27 cellular contexts compared by ENCODE assay signal in the genomic region with DNA sequence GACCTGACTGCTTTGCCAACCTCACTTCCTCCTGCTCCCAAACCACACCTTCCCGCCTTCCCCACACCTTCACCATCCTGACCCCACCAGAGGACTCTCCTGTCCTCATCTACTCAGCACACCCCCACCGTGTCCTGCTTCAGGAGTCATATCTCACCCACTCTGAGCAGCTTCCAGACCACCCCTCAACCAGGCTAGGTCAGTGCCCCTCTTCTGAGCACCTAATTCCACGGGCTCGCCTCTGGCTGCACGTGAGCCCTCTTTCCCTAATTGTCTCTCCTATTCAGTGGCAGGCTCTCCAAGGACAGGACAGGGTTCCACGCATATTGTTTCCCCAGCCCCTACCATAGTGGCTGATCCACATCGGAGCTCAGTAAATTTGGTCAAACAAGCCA. TPM values are rescaled to one million over a fixed set of nuclear protein-coding genes. Genes with fewer than 3 reads are reported as not detected.
DNase-seq lines count a peak whose midpoint lies in the region; ATAC-seq and TF ChIP-seq lines count a peak whose summit lies in the region.
"Had no signal": no experiment of that assay in that cellular context is flagged by ENCODE, and none has a peak within 500 bp of the region (broad histone marks: within the 10 kb centered on the region; RNA-seq: fewer than 3 reads in every experiment).

No MANE protein-coding gene starts in this region.

- H3K18ac ChIP-seq in IMR-90 (ENCODE audit: low read depth, low read length) = no peak overlapping the region

- H3K23ac ChIP-seq in IMR-90 (ENCODE audit: low read depth, low read length) = no peak overlapping the region

- peaks cover 40 to 67% of the 10 kb centered on the region in 2 experiments for H3K79me1 ChIP-seq in IMR-90 (ENCODE audit: low read depth in 1 of 2, low read length in 2 of 2)

- H4K5ac ChIP-seq in IMR-90 (ENCODE audit: low read depth, low read length) = no peak overlapping the region

- no peak for DNase-seq in Caco-2
- no peak for DNase-seq in IMR-90
- no peak for DNase-seq in epithelial cell of proximal tubule (ENCODE audit: low read depth)
- no peak for DNase-seq in neural crest cell (ENCODE audit: low read depth, low spot score)
- DNase-seq in NCI-H1694 treated with DMSO at 0.1 percent for 48 hours (lab: John Stamatoyannopoulos, UW) = no peak
- DNase-seq in DMS79 treated with DMSO at 0.1 percent for 48 hours (lab: John Stamatoyannopoulos, UW) = no peak
- DNase-seq in NCI-H82 treated with DMSO at 0.1 percent for 48 hours (lab: John Stamatoyannopoulos, UW; ENCODE audit: unreplicated experiment) = no peak
- DNase-seq: BE2C; colonic mucosa; DMS53; esophagus squamous epithelium; foreskin melanocyte; GF-D8; immature natural killer cell; left lung; midbrain; naive thymus-derived CD4-positive, alpha-beta T cell; NCI-H446 treated with DMSO at 0.1 percent for 48 hours; pancreas; Right ventricle myocardium superior; stimulated activated CD4-positive, alpha-beta T cell treated with anti-CD3 and anti-CD28 coated beads, Interleukin-12 subunit alpha, Interleukin-12 subunit beta, amount 100 ng/mL, for 4 hours; stimulated activated CD4-positive, alpha-beta T cell treated with anti-CD3 and anti-CD28 coated beads, Interleukin-4, amount 100 ng/mL, for 1 hour; SW 1271; T1000 had no signal

- H2BK120ac ChIP-seq in IMR-90 (ENCODE audit: low read depth, low read length) = no peak overlapping the region

- no TSS peak for BruUV-seq in Caco-2 (replicated peaks; lab: Mats Ljungman, UMichigan)
- no TSS peak for BruUV-seq in IMR-90 (replicated peaks; lab: Mats Ljungman, UMichigan)

- no peak for TF ChIP-seq POLR2A in IMR-90 (IDR thresholded peaks at IDR 0.05; ENCODE audit: low read depth, low read length)

- ATAC-seq in IMR-90 (ENCODE audit: low read depth) = no peak
- ATAC-seq in SK-N-SH treated with all-trans-retinoic acid at 6 μM for 48 hours = no peak
- ATAC-seq: left lung; naive thymus-derived CD4-positive, alpha-beta T cell; pancreas; stimulated activated memory B cell treated with anti-CD40 and anti-IgM and Interleukin-4, amounts not matched to agents 10 μg/mL and 1 μg/mL and 100 μg/mL, for 72 hours had no signal

- H4K20me1 ChIP-seq in IMR-90 (ENCODE audit: insufficient read depth, low read length) = peaks cover 25% of the 10 kb centered on the region

- H3K9ac ChIP-seq in IMR-90 (ENCODE audit: low read depth, low read length) = no peak overlapping the region

- no peak overlapping the region for H2BK20ac ChIP-seq in IMR-90 (ENCODE audit: low read depth, low read length)

- no peak overlapping the region for H2BK15ac ChIP-seq in IMR-90 (ENCODE audit: low read depth, low read length)

- H3K4me2 ChIP-seq in IMR-90 (ENCODE audit: low read depth, low read length) = no peak overlapping the region

- TF ChIP-seq RAD21 in IMR-90 (IDR thresholded peaks at IDR 0.05; ENCODE audit: low read length) = no peak

- H3K4ac ChIP-seq in IMR-90 (ENCODE audit: low read depth, low read length) = peak overlapping the region; percentile 19; the same call in 1 of the 2 replicates

- H3K27me3 Mint-ChIP-seq in Caco-2 (ENCODE audit: insufficient read depth, unreplicated experiment) (no peaks in the 10 kb centered on the region), neural crest cell (ENCODE audit: low read depth) (no peaks in the 10 kb centered on the region)
- H3K27me3 Mint-ChIP-seq: activated naive CD4-positive, alpha-beta T cell treated with anti-CD3 and anti-CD28 coated beads, Interleukin-2, amount 50 U/mL, for 24 hours; stimulated activated memory B cell treated with anti-CD40 and anti-IgM and Interleukin-4, amounts not matched to agents 10 μg/mL and 1 μg/mL and 100 μg/mL, for 72 hours had no signal

- no peak overlapping the region for H3K4me3 ChIP-seq in Caco-2 (ENCODE audit: low read depth, low read length)
- no peak overlapping the region for H3K4me3 ChIP-seq in IMR-90 (ENCODE audit: insufficient read depth, low read depth, low read length)
- peak overlapping the region; percentile 22 for H3K4me3 ChIP-seq in epithelial cell of proximal tubule (ENCODE audit: low read depth, low read length)
- H3K4me3 ChIP-seq: colonic mucosa, esophagus squamous epithelium, left lung, pancreas had no signal

- dilution Hi-C loops in IMR-90 (cut with HindIII; ENCODE audit: low sequenced_read_pairs, unreplicated experiment) = no loop called here

- H3K4me1 Mint-ChIP-seq in Caco-2 (ENCODE audit: low read depth, unreplicated experiment) (peaks cover 34% of the 10 kb centered on the region), neural crest cell (peaks cover 36% of the 10 kb centered on the region)

- intact Hi-C loops in Caco-2 (cut with micrococcal nuclease; ENCODE audit: unreplicated experiment) (loop anchor here (10.0 kb wide), 1 partner anchor 417 kb away; no protein-coding TSS in a partner anchor), IMR-90 (cut with micrococcal nuclease) (loop anchor here (5.0 kb wide), 2 partner anchors 475 to 585 kb away; no protein-coding TSS in a partner anchor)

- peaks cover 31% of the 10 kb centered on the region for H3K9me1 ChIP-seq in IMR-90 (ENCODE audit: insufficient read depth, low read length)

- peak overlapping the region; percentile 64 for H2AK5ac ChIP-seq in IMR-90 (ENCODE audit: low read depth, low read length)

- H2AFZ ChIP-seq in IMR-90 (replicated peaks; ENCODE audit: low read length, poor library complexity) = no peak overlapping the region

- POLR2A ChIA-PET in Caco-2 (lab: Charles Lee) (no interaction called here), IMR-90 (lab: Charles Lee; ENCODE audit: unreplicated experiment) (no interaction called here)

- H3K36me3 ChIP-seq in Caco-2 (ENCODE audit: control insufficient read depth, insufficient read depth, low read length) = no peaks in the 10 kb centered on the region; the same call in none of the 2 replicates
- H3K36me3 ChIP-seq in IMR-90 (ENCODE audit: control insufficient read depth, insufficient read depth, low read length) = peaks cover 15% of the 10 kb centered on the region
- H3K36me3 ChIP-seq: colonic mucosa, pancreas had no signal

- H3K9me3 Mint-ChIP-seq in Caco-2 (ENCODE audit: unreplicated experiment) (no peaks in the 10 kb centered on the region), neural crest cell (no peaks in the 10 kb centered on the region)
- H3K9me3 Mint-ChIP-seq: activated naive CD4-positive, alpha-beta T cell treated with anti-CD3 and anti-CD28 coated beads, Interleukin-2, amount 50 U/mL, for 24 hours; naive thymus-derived CD4-positive, alpha-beta T cell; stimulated activated memory B cell treated with anti-CD40 and anti-IgM and Interleukin-4, amounts not matched to agents 10 μg/mL and 1 μg/mL and 100 μg/mL, for 72 hours had no signal

- in situ Hi-C loops in IMR-90 (cut with MboI; ENCODE audit: low sequenced_read_pairs) = no loop called here

- H3K27me3 ChIP-seq in Caco-2 (replicated peaks; ENCODE audit: control insufficient read depth, insufficient read depth, low read length) = no peaks in the 10 kb centered on the region
- H3K27me3 ChIP-seq in IMR-90 (ENCODE audit: control insufficient read depth, insufficient read depth, low read length) = no peaks in the 10 kb centered on the region
- H3K27me3 ChIP-seq: colonic mucosa, esophagus squamous epithelium, pancreas had no signal

- no peak overlapping the region for H2BK5ac ChIP-seq in IMR-90 (ENCODE audit: low read depth, low read length, poor library complexity, severe bottlenecking)

- TF ChIP-seq CTCF in Caco-2 (IDR thresholded peaks at IDR 0.05; ENCODE audit: insufficient read depth in 1 of 2, low read depth in 1 of 2, low read length in 1 of 2, severe bottlenecking in 1 of 2, unreplicated experiment in 1 of 2) = no peak
- TF ChIP-seq CTCF in IMR-90 (conservative IDR thresholded peaks at IDR 0.05; ENCODE audit: low read depth, low read length) = no peak
- TF ChIP-seq CTCF in epithelial cell of proximal tubule (conservative IDR thresholded peaks at IDR 0.05; ENCODE audit: low read depth, low read length) = no peak
- TF ChIP-seq CTCF in neural crest cell (conservative IDR thresholded peaks at IDR 0.05) = no peak

- H3K4me1 ChIP-seq in Caco-2 (peaks cover 25% of the 10 kb centered on the region), IMR-90 (ENCODE audit: control insufficient read depth, insufficient read depth, low read length) (peaks cover 9% of the 10 kb centered on the region)
- H3K4me1 ChIP-seq: BE2C, colonic mucosa had no signal

- H3K36me3 Mint-ChIP-seq in Caco-2 (ENCODE audit: insufficient read depth, unreplicated experiment) = peaks cover 23% of the 10 kb centered on the region
- H3K36me3 Mint-ChIP-seq in neural crest cell (ENCODE audit: low read depth) = no peaks in the 10 kb centered on the region

- 86% methylated on average over 2 of the region's 7 CpGs; no CpG with 5 or more reads in 1 of the 2 experiments for whole genome bisulfite sequencing in IMR-90 (ENCODE audit: extremely low coverage in 2 of 2, insufficient read length in 1 of 2), 2 experiments

- H3K27ac Mint-ChIP-seq in Caco-2 (ENCODE audit: unreplicated experiment) (peak overlapping the region; percentile 76), neural crest cell (ENCODE audit: unreplicated experiment) (no peak overlapping the region)
- H3K27ac Mint-ChIP-seq: immature natural killer cell; stimulated activated memory B cell treated with anti-CD40 and anti-IgM and Interleukin-4, amounts not matched to agents 10 μg/mL and 1 μg/mL and 100 μg/mL, for 72 hours had no signal

- no peak overlapping the region for H3K27ac ChIP-seq in IMR-90 (ENCODE audit: insufficient read depth, low read length)
- H3K27ac ChIP-seq: colonic mucosa, left lung had no signal

- H3K14ac ChIP-seq in IMR-90 (replicated peaks; ENCODE audit: low read depth, low read length) = no peak overlapping the region

- H2AK9ac ChIP-seq in IMR-90 (replicated peaks; ENCODE audit: low read depth, low read length, poor library complexity) = peak overlapping the region; percentile 39

- H3K56ac ChIP-seq in IMR-90 (ENCODE audit: extremely low read depth, insufficient read depth, low read length) = no peak overlapping the region

- peak overlapping the region; percentile 23 for H3K4me3 Mint-ChIP-seq in Caco-2 (ENCODE audit: unreplicated experiment)
- peak overlapping the region; percentile 33 for H3K4me3 Mint-ChIP-seq in neural crest cell
- H3K4me3 Mint-ChIP-seq: activated naive CD4-positive, alpha-beta T cell treated with anti-CD3 and anti-CD28 coated beads, Interleukin-2, amount 50 U/mL, for 24 hours; immature natural killer cell; stimulated activated memory B cell treated with anti-CD40 and anti-IgM and Interleukin-4, amounts not matched to agents 10 μg/mL and 1 μg/mL and 100 μg/mL, for 72 hours had no signal

- H4K91ac ChIP-seq in IMR-90 (ENCODE audit: insufficient read depth, low read depth, low read length) = no peak overlapping the region

- CTCF ChIA-PET in Caco-2 (lab: Charles Lee) = interaction anchor here (0.8 to 1.9 kb wide), 2 partner anchors 13 to 16 kb away, joined by 3 to 8 read pairs; no protein-coding TSS in a partner anchor
- CTCF ChIA-PET in IMR-90 (lab: Yijun Ruan, JAX) = interaction anchor here (0.5 to 0.8 kb wide), 2 partner anchors 476 to 618 kb away, joined by 3 to 8 read pairs; no protein-coding TSS in a partner anchor

- no peak overlapping the region; a peak in 1 of 4 replicates for H4K8ac ChIP-seq in IMR-90 (ENCODE audit: low read depth in 2 of 2, low read length in 2 of 2)

- no peaks in the 10 kb centered on the region for H3K9me3 ChIP-seq in Caco-2
- H3K9me3 ChIP-seq in IMR-90 (ENCODE audit: control insufficient read depth, insufficient read depth, low read length) = no peaks in the 10 kb centered on the region
- H3K9me3 ChIP-seq: BE2C, colonic mucosa, esophagus squamous epithelium, left lung, pancreas had no signal

RNA-seq across cellular contexts. Expression of gene ANKS6, which starts 4.3 kb away (rescaled TPM):
- total RNA-seq in Caco-2 (2022) = 21.1 and 27.8 TPM in 2 replicates
- 8.6 and 9.0 TPM in 2 replicates for total RNA-seq in IMR-90 (2012; rRNA removed)
- 23.6 and 24.0 TPM in 2 replicates for polyA plus RNA-seq in IMR-90 (2012; rRNA removed)
- polyA plus RNA-seq in IMR-90 (2012; cell fraction: cytosol; rRNA removed) = 16.4 and 20.2 TPM in 2 replicates
- polyA plus RNA-seq in IMR-90 (2012; cell fraction: nucleus; rRNA removed; ENCODE audit: low replicate concordance) = 78.2 and 92.5 TPM in 2 replicates
- total RNA-seq in epithelial cell of proximal tubule = 23.8 and 28.6 TPM in 2 replicates
- total RNA-seq in neural crest cell = 27.4 and 30.9 TPM in 2 replicates

RNA-seq across cellular contexts. Expression of gene GALNT12, which starts 15.4 kb away (rescaled TPM):
- total RNA-seq in Caco-2 (2022) (3.6 and 3.9 TPM in 2 replicates), IMR-90 (2012; rRNA removed) (2.5 TPM in 2 replicates), epithelial cell of proximal tubule (8.8 and 19.5 TPM in 2 replicates), neural crest cell (4.6 and 4.9 TPM in 2 replicates)
- 2.0 and 2.3 TPM in 2 replicates for polyA plus RNA-seq in IMR-90 (2012; rRNA removed)
- polyA plus RNA-seq in IMR-90 (2012; cell fraction: cytosol; rRNA removed) = 1.8 and 4.3 TPM in 2 replicates
- 2.1 and 6.0 TPM in 2 replicates for polyA plus RNA-seq in IMR-90 (2012; cell fraction: nucleus; rRNA removed; ENCODE audit: low replicate concordance)
